In genomic region chr7:45649560-45650346, GRCh38 we compare ENCODE assay signal across 21 cellular contexts.
A peak's percentile ranks its signal among the peaks of the same experiment; 100 is the strongest.
DNase-seq lines count a peak whose midpoint lies in the region; ATAC-seq and TF ChIP-seq lines count a peak whose summit lies in the region.
"Had no signal": no experiment of that assay in that cellular context is flagged by ENCODE, and none has a peak within 500 bp of the region (broad histone marks: within the 10 kb centered on the region; RNA-seq: fewer than 3 reads in every experiment).

No MANE protein-coding gene starts in this region.

- 84 to 92% methylated on average over 3 to 11 of the region's 11 CpGs for WGBS in endodermal cell (ENCODE audit: insufficient coverage in 1 of 2, insufficient read length in 1 of 2), 2 experiments

- peaks cover 9% of the 10 kb centered on the region for H3K27me3 Mint-ChIP-seq in endodermal cell (ENCODE audit: insufficient read depth)

- no peaks in the 10 kb centered on the region for H3K36me3 Mint-ChIP-seq in endodermal cell (ENCODE audit: low read depth)

- intact Hi-C loops in left ventricle myocardium superior (cut with micrococcal nuclease): no loop called here

- H3K4me1 ChIP-seq in right atrium auricular region (peaks cover 0 to 15% of the 10 kb centered on the region in 2 donors), endodermal cell (ENCODE audit: control insufficient read depth, insufficient read depth, low read length) (no peaks in the 10 kb centered on the region)
- H3K4me1 ChIP-seq: BE2C had no signal

- H3K27ac ChIP-seq in right atrium auricular region (no peak overlapping the region), endodermal cell (ENCODE audit: low read depth, low read length) (no peak overlapping the region)

- H3K4me3 ChIP-seq in right atrium auricular region (no peak overlapping the region), endodermal cell (ENCODE audit: low read length) (no peak overlapping the region)
- H3K4me3 ChIP-seq: GM12878 had no signal

- no peak overlapping the region for H3K4me3 Mint-ChIP-seq in endodermal cell

- ATAC-seq in left ventricle myocardium superior: no peak
- no peak for ATAC-seq in GM19023 (IDR thresholded peaks at IDR 0.05; ENCODE audit: unreplicated experiment)
- ATAC-seq: GM12878, Panc1 had no signal

- no peak overlapping the region for H3K9ac ChIP-seq in endodermal cell (ENCODE audit: extremely low read depth, low read length, poor library complexity, severe bottlenecking)

- no peaks in the 10 kb centered on the region for H3K9me3 ChIP-seq in right atrium auricular region
- no peaks in the 10 kb centered on the region for H3K9me3 ChIP-seq in endodermal cell (ENCODE audit: control insufficient read depth, low read length)
- H3K9me3 ChIP-seq: BE2C had no signal

- H3K27ac Mint-ChIP-seq in endodermal cell: no peak overlapping the region

- no peaks in the 10 kb centered on the region for H3K9me3 Mint-ChIP-seq in endodermal cell

- no peaks in the 10 kb centered on the region for H3K27me3 ChIP-seq in right atrium auricular region
- H3K27me3 ChIP-seq in endodermal cell (ENCODE audit: control insufficient read depth, insufficient read depth, low read length, poor library complexity, severe bottlenecking): peaks cover 16% of the 10 kb centered on the region
- H3K27me3 ChIP-seq: BE2C had no signal

- TF ChIP-seq CTCF in right atrium auricular region (IDR thresholded peaks at IDR 0.05) (no peak), endodermal cell (conservative IDR thresholded peaks at IDR 0.05) (no peak)

- peak; percentile 43 for DNase-seq in right atrium auricular region (ENCODE audit: low spot score)
- DNase-seq in left ventricle myocardium superior: no peak
- DNase-seq in endodermal cell: peak; percentile 19
- DNase-seq in mucosa of gallbladder (ENCODE audit: low spot score): peak; percentile 9
- no peak for DNase-seq in T-helper 1 cell
- DNase-seq in NCI-H524 (lab: John Stamatoyannopoulos, UW): no peak
- DNase-seq in COLO668 (lab: John Stamatoyannopoulos, UW; ENCODE audit: unreplicated experiment): no peak
- DNase-seq: BE2C; DMS 273 treated with DMSO at 0.1 percent for 48 hours; DMS79 treated with DMSO at 0.1 percent for 48 hours; MM.1S; NCI-H1048; NCI-H1436; NCI-H2029; NCI-H226; NCI-H510A treated with DMSO at 0.1 percent for 48 hours; NCI-H774; NK-92 treated with Interleukin-12 subunit alpha and Interleukin-12 subunit beta, amount 100 ng/mL, for 24 hours had no signal

- no peaks in the 10 kb centered on the region for H3K4me1 Mint-ChIP-seq in endodermal cell

- H3K36me3 ChIP-seq in right atrium auricular region: no peaks in the 10 kb centered on the region
- no peaks in the 10 kb centered on the region for H3K36me3 ChIP-seq in endodermal cell (ENCODE audit: control insufficient read depth, insufficient read depth, low read length)
- H3K36me3 ChIP-seq: BE2C had no signal

Comparison
In these comparisons a context has a peak if more than half of its experiments do, and no peak if none do; other contexts are left out.
1. DNase-seq: peak in right atrium auricular region (single experiment), endodermal cell (single experiment) and mucosa of gallbladder (single experiment); none in left ventricle myocardium superior (single experiment), T-helper 1 cell (0 of 5), NCI-H524 (0 of 2) and COLO668 (single experiment).